ENCODE assay signal across 22 cellular contexts in genomic region chr16:58535100-58535499, GRCh38. TPM values are rescaled to one million over a fixed set of nuclear protein-coding genes. Genes with fewer than 3 reads are reported as not detected.
DNase-seq lines count a peak whose midpoint lies in the region; ATAC-seq, FAIRE-seq and TF ChIP-seq lines count a peak whose summit lies in the region.
"Had no signal": no experiment of that assay in that cellular context is flagged by ENCODE, and none has a peak within 500 bp of the region (broad histone marks: within the 10 kb centered on the region; RNA-seq: fewer than 3 reads in every experiment).

No MANE protein-coding gene starts in this region.

- no peaks in the 10 kb centered on the region for H3K27me3 Mint-ChIP-seq in WTC11 (ENCODE audit: low read depth)
- H3K27me3 Mint-ChIP-seq: CD4-positive, alpha-beta memory T cell had no signal

- H4K91ac ChIP-seq in mesenchymal stem cell (ENCODE audit: low read length) = no peak overlapping the region

- no peaks in the 10 kb centered on the region for H3K4me1 Mint-ChIP-seq in WTC11
- H3K4me1 Mint-ChIP-seq in stimulated activated effector memory CD8-positive, alpha-beta T cell treated with anti-CD3 and anti-CD28 coated beads, Interleukin-12 subunit alpha, Interleukin-12 subunit beta, amount 100 ng/mL, for 72 hours = peaks cover 8% of the 10 kb centered on the region
- H3K4me1 Mint-ChIP-seq: CD4-positive, alpha-beta memory T cell; GM23338 had no signal

- POLR2A ChIA-PET in WTC11 (lab: Charles Lee) = interaction anchor here (0.6 kb wide), 1 partner anchor 35 kb away, joined by 5 read pairs; no protein-coding TSS in a partner anchor

- ATAC-seq in Right ventricle myocardium superior (ENCODE audit: poor library complexity) (peak; percentile 48), WTC11 (no peak), left ventricle myocardium superior (peak; percentile 54)
- ATAC-seq in stimulated activated effector memory CD8-positive, alpha-beta T cell treated with anti-CD3 and anti-CD28 coated beads, Interleukin-12 subunit alpha, Interleukin-12 subunit beta, amount 100 ng/mL, for 72 hours = no peak
- ATAC-seq: A549, GM23338 had no signal

- no peak overlapping the region for H3K14ac ChIP-seq in mesenchymal stem cell (ENCODE audit: low read length in 2 of 2)

- no peak overlapping the region for H3K4me2 ChIP-seq in mesenchymal stem cell (ENCODE audit: low read length, poor library complexity, severe bottlenecking)
- H3K4me2 ChIP-seq: A549, GM23338 had no signal

- no peak overlapping the region for H2BK5ac ChIP-seq in mesenchymal stem cell (ENCODE audit: low read depth, low read length, poor library complexity, severe bottlenecking)

- H3K79me1 ChIP-seq in mesenchymal stem cell (replicated peaks; ENCODE audit: low read length, poor library complexity, severe bottlenecking) = peaks cover 26% of the 10 kb centered on the region

- TF ChIP-seq CTCF in WTC11 (IDR thresholded peaks at IDR 0.05) = no peak

- CTCF ChIA-PET in WTC11 (lab: Charles Lee) = no interaction called here

- H2BK15ac ChIP-seq in mesenchymal stem cell (ENCODE audit: low read depth, poor library complexity, severe bottlenecking) = no peak overlapping the region

- 100% methylated on average over 2 of the region's 3 CpGs for WGBS in mesenchymal stem cell

- no peak overlapping the region for H3K9ac ChIP-seq in mesenchymal stem cell (ENCODE audit: low read length)

- H3K36me3 Mint-ChIP-seq in WTC11 = peaks cover 96% of the 10 kb centered on the region
- H3K36me3 Mint-ChIP-seq in stimulated activated effector memory CD8-positive, alpha-beta T cell treated with anti-CD3 and anti-CD28 coated beads, Interleukin-12 subunit alpha, Interleukin-12 subunit beta, amount 100 ng/mL, for 72 hours = peaks cover 100% of the 10 kb centered on the region

- no peak overlapping the region for H4K8ac ChIP-seq in mesenchymal stem cell (ENCODE audit: low read length)

- H3K9me3 Mint-ChIP-seq in WTC11 = no peaks in the 10 kb centered on the region
- H3K9me3 Mint-ChIP-seq in stimulated activated effector memory CD8-positive, alpha-beta T cell treated with anti-CD3 and anti-CD28 coated beads, Interleukin-12 subunit alpha, Interleukin-12 subunit beta, amount 100 ng/mL, for 72 hours = no peaks in the 10 kb centered on the region
- H3K9me3 Mint-ChIP-seq: CD4-positive, alpha-beta memory T cell; GM23338 had no signal

- peaks cover 31 to 97% of the 10 kb centered on the region in 2 experiments for H3K36me3 ChIP-seq in mesenchymal stem cell (ENCODE audit: control insufficient read depth in 1 of 2, insufficient read depth in 2 of 2, low read depth in 1 of 2, low read length in 2 of 2)

- FAIRE-seq in RCC 7860 (lab: Jason Lieb, UNC) = no peak
- FAIRE-seq: A549, GM12891, GM18507 had no signal

- peak overlapping the region; percentile 17; the same call in 1 of the 2 replicates for H3K27ac Mint-ChIP-seq in WTC11
- H3K27ac Mint-ChIP-seq in stimulated activated effector memory CD8-positive, alpha-beta T cell treated with anti-CD3 and anti-CD28 coated beads, Interleukin-12 subunit alpha, Interleukin-12 subunit beta, amount 100 ng/mL, for 72 hours = peak overlapping the region; percentile 43
- H3K27ac Mint-ChIP-seq: GM23338 had no signal

- no peak overlapping the region for H3K4ac ChIP-seq in mesenchymal stem cell (ENCODE audit: low read depth in 1 of 2, low read length in 2 of 2)

- intact Hi-C loops in Right ventricle myocardium superior (cut with DNase I) = no loop called here
- intact Hi-C loops in cardiac septum (cut with DNase I) = no loop called here
- intact Hi-C loops in left ventricle myocardium superior (cut with micrococcal nuclease) = no loop called here

- no peaks in the 10 kb centered on the region for H3K9me3 ChIP-seq in mesenchymal stem cell (ENCODE audit: control insufficient read depth, low read length)
- H3K9me3 ChIP-seq: A549, SJCRH30 had no signal

- no peak overlapping the region for H2AK5ac ChIP-seq in mesenchymal stem cell (ENCODE audit: low read length, severe bottlenecking)

- no peak overlapping the region for H2BK12ac ChIP-seq in mesenchymal stem cell (ENCODE audit: low read length in 2 of 2)

- no peak overlapping the region for H2AFZ ChIP-seq in mesenchymal stem cell (ENCODE audit: low read depth, low read length)
- H2AFZ ChIP-seq: GM23338 had no signal

- no peak overlapping the region for H3K27ac ChIP-seq in mesenchymal stem cell (ENCODE audit: low read length, poor library complexity, severe bottlenecking)
- H3K27ac ChIP-seq: A549, RWPE1, SJCRH30 had no signal

- no peak for DNase-seq in Right ventricle myocardium superior
- DNase-seq in cardiac septum (ENCODE audit: low spot score) = no peak
- DNase-seq in WTC11 (ENCODE audit: low spot score) = no peak
- no peak for DNase-seq in left ventricle myocardium superior
- DNase-seq in stimulated activated effector memory CD8-positive, alpha-beta T cell treated with anti-CD3 and anti-CD28 coated beads, Interleukin-12 subunit alpha, Interleukin-12 subunit beta, amount 100 ng/mL, for 72 hours (ENCODE audit: low spot score in 2 of 2) = no peak
- no peak for DNase-seq in RCC 7860 (ENCODE audit: low spot score)
- no peak for DNase-seq in activated CD4-positive, alpha-beta T cell treated with anti-CD3 and anti-CD28 coated beads, Interleukin-2, amount 50 U/mL, for 1 hour
- no peak for DNase-seq in mesenchymal stem cell
- DNase-seq: CD4-positive, alpha-beta memory T cell; HCEC 1CT; KBM-7; NCI-H1105 treated with DMSO at 0.1 percent for 48 hours; NCI-H1694; NCI-H2107; NCI-H510A; NCI-H748 treated with DMSO at 0.1 percent for 48 hours; SJCRH30 had no signal

- H3K18ac ChIP-seq in mesenchymal stem cell (ENCODE audit: low read depth in 1 of 2, low read length in 2 of 2) = no peak overlapping the region

- no peaks in the 10 kb centered on the region for H3K4me1 ChIP-seq in mesenchymal stem cell (ENCODE audit: control insufficient read depth, insufficient read depth, low read depth, low read length)
- H3K4me1 ChIP-seq: A549, SJCRH30 had no signal

- H3K27me3 ChIP-seq in mesenchymal stem cell (ENCODE audit: control insufficient read depth in 1 of 2, insufficient read depth in 1 of 2, low read length in 2 of 2) = no peaks in the 10 kb centered on the region
- H3K27me3 ChIP-seq: SJCRH30 had no signal

- H3K23ac ChIP-seq in mesenchymal stem cell (ENCODE audit: low read length in 2 of 2) = no peak overlapping the region

- H2BK120ac ChIP-seq in mesenchymal stem cell (ENCODE audit: low read depth, low read length) = no peak overlapping the region

- no peak overlapping the region for H3K4me3 ChIP-seq in mesenchymal stem cell (ENCODE audit: insufficient read depth in 1 of 2, low read depth in 1 of 2, low read length in 2 of 2)
- H3K4me3 ChIP-seq: A549, GM23338, SJCRH30 had no signal

- H3K4me3 Mint-ChIP-seq in WTC11 = no peak overlapping the region
- H3K4me3 Mint-ChIP-seq in stimulated activated effector memory CD8-positive, alpha-beta T cell treated with anti-CD3 and anti-CD28 coated beads, Interleukin-12 subunit alpha, Interleukin-12 subunit beta, amount 100 ng/mL, for 72 hours = no peak overlapping the region
- H3K4me3 Mint-ChIP-seq: CD4-positive, alpha-beta memory T cell; GM23338 had no signal

TF ChIP-seq in WTC11, 78 proteins besides CTCF, POLR2A, EP300 and RAD21 (continues in another document):
- TF ChIP-seq ZNF263 (CRISPR knock-in tag; IDR thresholded peaks at IDR 0.05; ENCODE audit: low read depth) = no peak
- no peak for TF ChIP-seq NR1H2 (CRISPR knock-in tag; IDR thresholded peaks at IDR 0.05)
- no peak for TF ChIP-seq ZNF512 (CRISPR knock-in tag; IDR thresholded peaks at IDR 0.05; ENCODE audit: borderline replicate concordance)
- no peak for TF ChIP-seq IRF2 (CRISPR knock-in tag; IDR thresholded peaks at IDR 0.05; ENCODE audit: borderline replicate concordance, low read depth)
- no peak for TF ChIP-seq TEAD4 (CRISPR knock-in tag; IDR thresholded peaks at IDR 0.05)
- no peak for TF ChIP-seq JAZF1 (CRISPR knock-in tag; IDR thresholded peaks at IDR 0.05)
- TF ChIP-seq SP1 (CRISPR knock-in tag; conservative IDR thresholded peaks at IDR 0.05) = no peak
- no peak for TF ChIP-seq PREB (CRISPR knock-in tag; IDR thresholded peaks at IDR 0.05; ENCODE audit: borderline replicate concordance)
- TF ChIP-seq ZBTB21 (CRISPR knock-in tag; IDR thresholded peaks at IDR 0.05; ENCODE audit: borderline replicate concordance) = no peak
- no peak for TF ChIP-seq NFATC4 (CRISPR knock-in tag; IDR thresholded peaks at IDR 0.05)

RNA-seq across cellular contexts. Expression of gene SETD6, which starts 19.8 kb away (rescaled TPM):
- 14.4 TPM for total RNA-seq in Right ventricle myocardium superior
- total RNA-seq in cardiac septum = 12.4 TPM
- total RNA-seq in WTC11 (2021) = 34.0 to 41.1 TPM (median 35.0 TPM) in 3 replicates
- 15.3 TPM for total RNA-seq in left ventricle myocardium superior
- 4.6 TPM for polyA plus RNA-seq in mesenchymal stem cell (2013, experiment 1 of 2)
- polyA plus RNA-seq in mesenchymal stem cell (2013, experiment 2 of 2) = 4.2 TPM

RNA-seq across cellular contexts. Expression of gene NDRG4, which starts 35.2 kb away (rescaled TPM):
- total RNA-seq in Right ventricle myocardium superior = 290 TPM
- total RNA-seq in cardiac septum = 607 TPM
- total RNA-seq in WTC11 (2021) = 20.5 to 24.6 TPM (median 23.1 TPM) in 3 replicates
- total RNA-seq in left ventricle myocardium superior = 580 TPM
- polyA plus RNA-seq in mesenchymal stem cell (2013, experiment 1 of 2) = 8.0 TPM
- polyA plus RNA-seq in mesenchymal stem cell (2013, experiment 2 of 2) = 8.0 TPM

Comparison
In these comparisons a context has a peak if more than half of its experiments do, and no peak if none do; other contexts are left out.
1. ATAC-seq: peak in Right ventricle myocardium superior (single experiment) and left ventricle myocardium superior (single experiment); none in WTC11 (single experiment) and stimulated activated effector memory CD8-positive, alpha-beta T cell treated with anti-CD3 and anti-CD28 coated beads, Interleukin-12 subunit alpha, Interleukin-12 subunit beta, amount 100 ng/mL, for 72 hours (single experiment).
2. RNA of gene NDRG4, which starts 35.2 kb away (total RNA-seq): 607 TPM in cardiac septum (single experiment), 580 TPM in left ventricle myocardium superior (single experiment) and 290 TPM in Right ventricle myocardium superior (single experiment); 20.5 to 24.6 TPM in WTC11; every median in the first group is over 10 times any median in the second.